24 cellular contexts compared by ENCODE assay signal in the genomic region with DNA sequence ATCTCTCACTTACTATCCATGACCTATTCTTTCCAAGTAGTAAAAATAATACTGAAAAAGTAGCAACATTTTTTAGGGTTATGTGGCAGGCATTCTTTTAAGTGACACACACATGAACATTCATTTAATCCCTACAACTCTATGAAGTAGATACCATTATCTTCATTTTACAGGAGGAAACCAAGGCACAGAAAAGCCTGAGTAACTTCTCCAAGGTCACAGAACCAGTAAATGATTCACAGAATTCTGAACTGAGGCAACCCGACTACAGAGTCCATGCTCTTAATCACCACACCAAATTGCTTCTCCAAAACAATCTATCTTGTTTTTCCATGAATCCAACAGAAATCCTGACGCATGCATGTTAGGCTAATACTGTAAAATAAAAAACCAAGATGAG. TPM values are rescaled to one million over a fixed set of nuclear protein-coding genes. Genes with fewer than 3 reads are reported as not detected.
DNase-seq lines count a peak whose midpoint lies in the region; ATAC-seq, FAIRE-seq and TF ChIP-seq lines count a peak whose summit lies in the region.
"Had no signal": no experiment of that assay in that cellular context is flagged by ENCODE, and none has a peak within 500 bp of the region (broad histone marks: within the 10 kb centered on the region; RNA-seq: fewer than 3 reads in every experiment).

No MANE protein-coding gene starts in this region.

- no peak for TF ChIP-seq POLR2A in H54 (IDR thresholded peaks at IDR 0.05; ENCODE audit: low read depth, low read length)

- H3K27me3 Mint-ChIP-seq in activated CD4-positive, alpha-beta memory T cell treated with anti-CD3 and anti-CD28 coated beads for 36 hours, result no peaks in the 10 kb centered on the region
- no peaks in the 10 kb centered on the region for H3K27me3 Mint-ChIP-seq in activated CD4-positive, alpha-beta memory T cell treated with anti-CD3 and anti-CD28 coated beads, Interleukin-2, amount 10 ng/mL, durations not matched to agents 7 days and 5 days
- H3K27me3 Mint-ChIP-seq in nephron progenitor cell (ENCODE audit: low read depth, poor library complexity), result no peaks in the 10 kb centered on the region
- H3K27me3 Mint-ChIP-seq: activated B cell treated with CpG ODN at 0.5 μM for 24 hours had no signal

- peaks cover 0 to 3% of the 10 kb centered on the region in 2 experiments; a peak in 2 of 4 replicates for H3K4me1 ChIP-seq in SK-N-SH (ENCODE audit: control insufficient read depth in 1 of 2, insufficient read depth in 2 of 2, low read depth in 1 of 2, low read length in 1 of 2)
- H3K4me1 ChIP-seq: foreskin keratinocyte, right atrium auricular region, upper lobe of right lung had no signal

- no peak for DNase-seq in activated CD4-positive, alpha-beta memory T cell treated with anti-CD3 and anti-CD28 coated beads for 36 hours
- DNase-seq in activated CD4-positive, alpha-beta memory T cell treated with anti-CD3 and anti-CD28 coated beads, Interleukin-2, amount 10 ng/mL, durations not matched to agents 7 days and 5 days, result no peak
- DNase-seq in H54 (ENCODE audit: insufficient read length, low spot score), result no peak
- peak; percentile 78 for DNase-seq in amniotic epithelial cell (ENCODE audit: low read depth)
- no peak for DNase-seq in nephron progenitor cell
- DNase-seq in H7, result no peak
- DNase-seq in SK-N-SH, result no peak
- DNase-seq: activated B cell treated with CpG ODN at 0.5 μM for 24 hours; COR-L47; DMS79; effector CD4-positive, alpha-beta T cell; foreskin keratinocyte; hypothalamus; NCI-H1048; NCI-H2029; NCI-H2227 treated with DMSO at 0.1 percent for 48 hours; NCI-H774; T-helper 9 cell; upper lobe of right lung had no signal

- H3K4me2 ChIP-seq in SK-N-SH, result no peak overlapping the region
- H3K4me2 ChIP-seq: A549, GM23338 had no signal

- H3K27ac Mint-ChIP-seq in activated CD4-positive, alpha-beta memory T cell treated with anti-CD3 and anti-CD28 coated beads for 36 hours, result peak overlapping the region; percentile 58
- no peak overlapping the region for H3K27ac Mint-ChIP-seq in activated CD4-positive, alpha-beta memory T cell treated with anti-CD3 and anti-CD28 coated beads, Interleukin-2, amount 10 ng/mL, durations not matched to agents 7 days and 5 days
- H3K27ac Mint-ChIP-seq in nephron progenitor cell, result peak overlapping the region; percentile 23
- H3K27ac Mint-ChIP-seq: activated B cell treated with CpG ODN at 0.5 μM for 24 hours, GM23338 had no signal

- H3K4me3 ChIP-seq in H7 (ENCODE audit: insufficient read depth, low read depth, low read length) (no peak overlapping the region), SK-N-SH (ENCODE audit: low read depth in 2 of 2, low read length in 1 of 2) (no peak overlapping the region)
- H3K4me3 ChIP-seq: A549, GM23338, right atrium auricular region, upper lobe of right lung had no signal

- no peak for TF ChIP-seq EP300 in SK-N-SH (IDR thresholded peaks at IDR 0.05; ENCODE audit: borderline replicate concordance in 1 of 2, low read depth in 1 of 2, low read length in 1 of 2)

- peaks cover 12% of the 10 kb centered on the region; the same call in 1 of the 2 replicates for H4K20me1 ChIP-seq in SK-N-SH (ENCODE audit: insufficient read depth)

- 89% methylated on average over 2 of the region's 2 CpGs for WGBS in SK-N-SH (ENCODE audit: low lambda C conversion rate)

- no peak overlapping the region for H3K9ac ChIP-seq in SK-N-SH

- no peak overlapping the region for H3K4me3 Mint-ChIP-seq in activated CD4-positive, alpha-beta memory T cell treated with anti-CD3 and anti-CD28 coated beads for 36 hours
- no peak overlapping the region for H3K4me3 Mint-ChIP-seq in activated CD4-positive, alpha-beta memory T cell treated with anti-CD3 and anti-CD28 coated beads, Interleukin-2, amount 10 ng/mL, durations not matched to agents 7 days and 5 days
- H3K4me3 Mint-ChIP-seq in nephron progenitor cell, result no peak overlapping the region
- H3K4me3 Mint-ChIP-seq: activated B cell treated with CpG ODN at 0.5 μM for 24 hours, GM23338 had no signal

- peaks cover 69% of the 10 kb centered on the region for H3K36me3 Mint-ChIP-seq in activated CD4-positive, alpha-beta memory T cell treated with anti-CD3 and anti-CD28 coated beads for 36 hours
- H3K36me3 Mint-ChIP-seq in activated CD4-positive, alpha-beta memory T cell treated with anti-CD3 and anti-CD28 coated beads, Interleukin-2, amount 10 ng/mL, durations not matched to agents 7 days and 5 days (ENCODE audit: low read depth), result peaks cover 83% of the 10 kb centered on the region
- H3K36me3 Mint-ChIP-seq in nephron progenitor cell (ENCODE audit: low read depth), result peaks cover 79% of the 10 kb centered on the region

- CTCF ChIA-PET in activated CD4-positive, alpha-beta memory T cell treated with anti-CD3 and anti-CD28 coated beads for 36 hours (lab: Charles Lee), result no interaction called here
- CTCF ChIA-PET in activated CD4-positive, alpha-beta memory T cell treated with anti-CD3 and anti-CD28 coated beads, Interleukin-2, amount 10 ng/mL, durations not matched to agents 7 days and 5 days (lab: Charles Lee), result no interaction called here
- CTCF ChIA-PET in SK-N-SH (lab: Yijun Ruan, JAX), result no interaction called here

- intact Hi-C loops in activated CD4-positive, alpha-beta memory T cell treated with anti-CD3 and anti-CD28 coated beads for 36 hours (cut with micrococcal nuclease), result loop anchor here (2.0 to 5.0 kb wide), 2 partner anchors 15 to 41 kb away; a partner anchor contains a TSS

- no peak for ATAC-seq in GM18520 (IDR thresholded peaks at IDR 0.05; ENCODE audit: unreplicated experiment)
- ATAC-seq: A549, foreskin keratinocyte, GM23338, upper lobe of right lung had no signal

- H3K36me3 ChIP-seq in H7 (replicated peaks; ENCODE audit: control insufficient read depth, insufficient read depth, low read length) (peaks cover 54% of the 10 kb centered on the region), SK-N-SH (replicated peaks in 1 of 2; ENCODE audit: control insufficient read depth in 1 of 2, insufficient read depth in 2 of 2, low read length in 1 of 2) (peaks cover 96 to 99% of the 10 kb centered on the region in 2 experiments)

- no peak overlapping the region for H2AFZ ChIP-seq in SK-N-SH (ENCODE audit: low read depth)
- H2AFZ ChIP-seq: GM23338 had no signal

- no peaks in the 10 kb centered on the region for H3K9me3 Mint-ChIP-seq in activated CD4-positive, alpha-beta memory T cell treated with anti-CD3 and anti-CD28 coated beads for 36 hours
- no peaks in the 10 kb centered on the region for H3K9me3 Mint-ChIP-seq in activated CD4-positive, alpha-beta memory T cell treated with anti-CD3 and anti-CD28 coated beads, Interleukin-2, amount 10 ng/mL, durations not matched to agents 7 days and 5 days
- H3K9me3 Mint-ChIP-seq in nephron progenitor cell, result no peaks in the 10 kb centered on the region
- H3K9me3 Mint-ChIP-seq: activated B cell treated with CpG ODN at 0.5 μM for 24 hours, GM23338 had no signal

- H3K27me3 ChIP-seq in H7 (ENCODE audit: control insufficient read depth, insufficient read depth, low read length) (no peaks in the 10 kb centered on the region), SK-N-SH (ENCODE audit: insufficient read depth) (no peaks in the 10 kb centered on the region)
- H3K27me3 ChIP-seq: foreskin keratinocyte, right atrium auricular region, upper lobe of right lung had no signal

- H3K79me2 ChIP-seq in SK-N-SH (ENCODE audit: insufficient read depth), result peaks cover 93% of the 10 kb centered on the region

- H3K4me1 Mint-ChIP-seq in activated CD4-positive, alpha-beta memory T cell treated with anti-CD3 and anti-CD28 coated beads for 36 hours (ENCODE audit: low read depth), result peaks cover 37% of the 10 kb centered on the region
- peaks cover 16% of the 10 kb centered on the region for H3K4me1 Mint-ChIP-seq in activated CD4-positive, alpha-beta memory T cell treated with anti-CD3 and anti-CD28 coated beads, Interleukin-2, amount 10 ng/mL, durations not matched to agents 7 days and 5 days
- no peaks in the 10 kb centered on the region for H3K4me1 Mint-ChIP-seq in nephron progenitor cell
- H3K4me1 Mint-ChIP-seq: activated B cell treated with CpG ODN at 0.5 μM for 24 hours, GM23338 had no signal

- H3K9me2 ChIP-seq in SK-N-SH, result no peaks in the 10 kb centered on the region

- POLR2A ChIA-PET in activated CD4-positive, alpha-beta memory T cell treated with anti-CD3 and anti-CD28 coated beads for 36 hours (lab: Charles Lee), result no interaction called here
- POLR2A ChIA-PET in activated CD4-positive, alpha-beta memory T cell treated with anti-CD3 and anti-CD28 coated beads, Interleukin-2, amount 10 ng/mL, durations not matched to agents 7 days and 5 days (lab: Charles Lee), result interaction anchor here (2.0 kb wide), 1 partner anchor 17 kb away, joined by 13 read pairs; a partner anchor contains a TSS
- POLR2A ChIA-PET in SK-N-SH (lab: Yijun Ruan, JAX), result no interaction called here

- H3F3A ChIP-seq in SK-N-SH (replicated peaks; ENCODE audit: insufficient read depth), result peaks cover 45% of the 10 kb centered on the region

- no peak for TF ChIP-seq CTCF in nephron progenitor cell (IDR thresholded peaks at IDR 0.05)
- TF ChIP-seq CTCF in SK-N-SH (IDR thresholded peaks at IDR 0.05), result no peak

- H3K27ac ChIP-seq in SK-N-SH (ENCODE audit: low read depth in 2 of 2, low read length in 1 of 2), result no peak overlapping the region
- H3K27ac ChIP-seq: A549, foreskin keratinocyte, right atrium auricular region, upper lobe of right lung had no signal

- FAIRE-seq in H54 (lab: Jason Lieb, UNC), result peak; percentile 52
- FAIRE-seq: A549, GM12891 had no signal

- no peaks in the 10 kb centered on the region for H3K9me3 ChIP-seq in SK-N-SH
- H3K9me3 ChIP-seq: A549, right atrium auricular region, upper lobe of right lung had no signal

- no peak for TF ChIP-seq RAD21 in SK-N-SH (IDR thresholded peaks at IDR 0.05; ENCODE audit: low read length)

TF ChIP-seq in SK-N-SH, 30 proteins besides CTCF, POLR2A, EP300 and RAD21 (continues in another document):
- TF ChIP-seq MXI1 (IDR thresholded peaks at IDR 0.05; ENCODE audit: low read depth, low read length) (no peak), TAF1 (IDR thresholded peaks at IDR 0.05; ENCODE audit: borderline replicate concordance, low read depth, low read length) (no peak)

RNA-seq across cellular contexts. Expression of a gene that starts 17.5 kb away (rescaled TPM):
- total RNA-seq in activated CD4-positive, alpha-beta memory T cell treated with anti-CD3 and anti-CD28 coated beads for 36 hours, result 100 to 1,000 TPM; 204 to 220 TPM
- total RNA-seq in activated CD4-positive, alpha-beta memory T cell treated with anti-CD3 and anti-CD28 coated beads, Interleukin-2, amount 10 ng/mL, durations not matched to agents 7 days and 5 days, result 100 to 1,000 TPM; 182 to 185 TPM
- total RNA-seq in H7 (2014; rRNA removed; shearing (Covaris generic)), result 165 and 230 TPM in 2 replicates
- polyA plus RNA-seq in SK-N-SH (2012; rRNA removed), result 64.1 and 95.7 TPM in 2 replicates
- 59.1 and 60.1 TPM in 2 replicates for polyA plus RNA-seq in SK-N-SH (2012; cell fraction: cytosol; rRNA removed)
- polyA plus RNA-seq in SK-N-SH (2012; cell fraction: nucleus; rRNA removed), result 198 and 297 TPM in 2 replicates

RNA-seq across cellular contexts. Expression of a gene that starts 43.3 kb away (rescaled TPM):
- 10 to 100 TPM in 1 of 2 experiments, 1 to 10 TPM in 1; 9.1 to 10.8 TPM for total RNA-seq in activated CD4-positive, alpha-beta memory T cell treated with anti-CD3 and anti-CD28 coated beads for 36 hours
- total RNA-seq in activated CD4-positive, alpha-beta memory T cell treated with anti-CD3 and anti-CD28 coated beads, Interleukin-2, amount 10 ng/mL, durations not matched to agents 7 days and 5 days, result 10 to 100 TPM; 12.9 to 16.2 TPM
- total RNA-seq in H7 (2014; rRNA removed; shearing (Covaris generic)), result 15.1 and 16.6 TPM in 2 replicates
- 13.5 and 17.5 TPM in 2 replicates for polyA plus RNA-seq in SK-N-SH (2012; rRNA removed)
- 20.2 and 24.3 TPM in 2 replicates for polyA plus RNA-seq in SK-N-SH (2012; cell fraction: cytosol; rRNA removed)
- polyA plus RNA-seq in SK-N-SH (2012; cell fraction: nucleus; rRNA removed), result 7.3 and 18.3 TPM in 2 replicates
